23 cellular contexts compared by ENCODE assay signal in the genomic region with DNA sequence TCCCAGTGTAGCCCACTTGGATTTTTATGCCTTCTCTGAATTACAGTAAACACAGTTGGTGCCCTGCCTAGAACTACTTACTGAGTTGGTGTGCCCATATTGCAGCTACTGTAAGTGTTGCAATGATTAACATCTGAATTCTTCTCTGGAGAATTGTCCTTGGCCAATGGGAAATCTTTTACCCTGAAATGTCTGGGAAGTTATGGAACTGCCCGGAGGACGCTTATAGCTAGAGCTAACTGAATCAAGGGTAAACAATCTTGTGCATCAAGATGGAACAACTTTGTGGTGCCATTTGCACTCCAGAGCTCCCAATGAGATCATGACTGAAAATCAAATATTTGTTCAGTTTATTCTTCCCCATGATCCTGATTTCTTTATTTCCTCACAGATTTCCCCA.
A peak's percentile ranks its signal among the peaks of the same experiment; 100 is the strongest.
DNase-seq lines count a peak whose midpoint lies in the region; ATAC-seq, FAIRE-seq and TF ChIP-seq lines count a peak whose summit lies in the region.
"Had no signal": no experiment of that assay in that cellular context is flagged by ENCODE, and none has a peak within 500 bp of the region (broad histone marks: within the 10 kb centered on the region; RNA-seq: fewer than 3 reads in every experiment).

No MANE protein-coding gene starts in this region.

- H3K9me1 ChIP-seq in K562 (ENCODE audit: control insufficient read depth, insufficient read depth, low read length), result no peaks in the 10 kb centered on the region

- no peak overlapping the region for H4K8ac ChIP-seq in trophoblast cell (ENCODE audit: low read depth, low read length)

- H3K9me3 ChIP-seq in K562 (replicated peaks; ENCODE audit: control insufficient read depth, insufficient read depth, low read depth, low read length) (no peaks in the 10 kb centered on the region; the same call in 1 of the 2 replicates), trophoblast cell (ENCODE audit: insufficient read depth, low read depth, low read length) (peaks cover 4% of the 10 kb centered on the region), heart left ventricle (no peaks in the 10 kb centered on the region)
- H3K9me3 ChIP-seq: SK-N-SH had no signal

- FAIRE-seq in GM12891 (lab: Jason Lieb, UNC) (peak; percentile 31), K562 (lab: Jason Lieb, UNC) (no peak)
- FAIRE-seq: A204.1 had no signal

- POLR2A ChIA-PET in K562 (lab: Yijun Ruan, JAX), result no interaction called here

- intact Hi-C loops in K562 (cut with micrococcal nuclease), result no loop called here
- intact Hi-C loops in heart left ventricle (cut with DNase I), result no loop called here

- H3K36me3 ChIP-seq in K562 (ENCODE audit: control insufficient read depth, insufficient read depth, low read length) (no peaks in the 10 kb centered on the region), trophoblast cell (ENCODE audit: control insufficient read depth in 1 of 2, insufficient read depth in 2 of 2, low read length in 2 of 2) (peaks cover 0 to 1% of the 10 kb centered on the region in 2 experiments), heart left ventricle (no peaks in the 10 kb centered on the region)

- no peak for TF ChIP-seq RAD21 in K562 (CRISPR knock-in tag; conservative IDR thresholded peaks at IDR 0.05 in 1 of 2, IDR thresholded peaks at IDR 0.05 in 1 of 2)

- no peak overlapping the region for H3K4ac ChIP-seq in trophoblast cell (ENCODE audit: low read depth, low read length)

- no peaks in the 10 kb centered on the region for H3K79me2 ChIP-seq in K562 (ENCODE audit: control insufficient read depth, insufficient read depth, low read length)
- H3K79me2 ChIP-seq in trophoblast cell (ENCODE audit: control insufficient read depth, insufficient read depth, low read length, poor library complexity), result peaks cover 2% of the 10 kb centered on the region

- BruUV-seq in K562 (replicated peaks; lab: Mats Ljungman, UMichigan), result no TSS peak

- TF ChIP-seq POLR2A in GM12891 (IDR thresholded peaks at IDR 0.05; ENCODE audit: low read depth, low read length), result no peak
- no peak for TF ChIP-seq POLR2A in K562 (conservative IDR thresholded peaks at IDR 0.05)
- TF ChIP-seq POLR2A in heart left ventricle (IDR thresholded peaks at IDR 0.05), result no peak

- H2BK5ac ChIP-seq in trophoblast cell (ENCODE audit: low read depth, low read length, poor library complexity), result no peak overlapping the region

- no peak overlapping the region for H4K12ac ChIP-seq in trophoblast cell (ENCODE audit: low read depth, low read length)

- H3K14ac ChIP-seq in trophoblast cell (ENCODE audit: low read length), result no peak overlapping the region

- H3K4me3 ChIP-seq in K562 (no peak overlapping the region), trophoblast cell (ENCODE audit: low read depth, low read length) (no peak overlapping the region), heart left ventricle (no peak overlapping the region)

- no peaks in the 10 kb centered on the region for H3K27me3 ChIP-seq in K562 (ENCODE audit: control insufficient read depth in 2 of 2, insufficient read depth in 2 of 2, low read length in 2 of 2)
- H3K27me3 ChIP-seq in trophoblast cell (ENCODE audit: insufficient read depth, low read length), result no peaks in the 10 kb centered on the region
- H3K27me3 ChIP-seq in heart left ventricle, result no peaks in the 10 kb centered on the region

- no peak overlapping the region for H4K91ac ChIP-seq in trophoblast cell (ENCODE audit: low read depth, low read length)

- TF ChIP-seq EP300 in K562 (IDR thresholded peaks at IDR 0.05; ENCODE audit: low read length), result no peak

- in situ Hi-C loops in K562 (cut with MboI), result no loop called here

- no peak overlapping the region for H3K23ac ChIP-seq in trophoblast cell (ENCODE audit: low read length)

- H3K9ac ChIP-seq in K562 (ENCODE audit: insufficient read depth in 1 of 2, low read depth in 2 of 2, low read length in 2 of 2) (no peak overlapping the region), trophoblast cell (ENCODE audit: low read length) (no peak overlapping the region)
- H3K9ac ChIP-seq: SK-N-SH had no signal

- H2BK12ac ChIP-seq in trophoblast cell (ENCODE audit: low read length), result no peak overlapping the region

- H3K18ac ChIP-seq in trophoblast cell (ENCODE audit: low read length), result no peak overlapping the region

- 80% methylated on average over 2 of the region's 2 CpGs for WGBS in K562 (ENCODE audit: insufficient coverage, low coverage, missing lambda C conversion rate)
- no CpG with 5 or more reads among the region's 2 CpGs for WGBS in trophoblast cell (ENCODE audit: extremely low coverage, insufficient coverage, insufficient read length)
- 92 to 97% (median 97%) methylated on average over 2 of the region's 2 CpGs for WGBS in heart left ventricle, 4 donors

- H2AFZ ChIP-seq in K562 (ENCODE audit: low read depth, low read length) (peak overlapping the region; percentile 49; the same call in 1 of the 2 replicates), trophoblast cell (ENCODE audit: insufficient read depth, low read length, poor library complexity) (no peak overlapping the region)

- no peak for TF ChIP-seq CTCF in K562 (IDR thresholded peaks at IDR 0.05 in 2 of 3, conservative IDR thresholded peaks at IDR 0.05 in 1 of 3; ENCODE audit: insufficient read depth in 2 of 3, low read depth in 1 of 3, low read length in 3 of 3)
- TF ChIP-seq CTCF in heart left ventricle (IDR thresholded peaks at IDR 0.05), result no peak
- TF ChIP-seq CTCF in GM20000 (IDR thresholded peaks at IDR 0.05; ENCODE audit: extremely low read depth, missing control alignments), result no peak

- H2BK120ac ChIP-seq in trophoblast cell (ENCODE audit: insufficient read depth, low read length, poor library complexity), result no peak overlapping the region

- ATAC-seq in K562 (no peak), heart left ventricle (no peak)
- ATAC-seq: HCT116 had no signal

- peaks cover 10% of the 10 kb centered on the region for H3K79me1 ChIP-seq in trophoblast cell (ENCODE audit: low read length)

- peak overlapping the region; percentile 61; the same call in 1 of the 3 replicates for H3K27ac ChIP-seq in K562 (ENCODE audit: extremely low read depth, low read depth, low read length)
- H3K27ac ChIP-seq in trophoblast cell (ENCODE audit: low read depth, low read length), result no peak overlapping the region
- no peak overlapping the region for H3K27ac ChIP-seq in substantia nigra (ENCODE audit: low read depth, low read length, poor library complexity, severe bottlenecking)
- H3K27ac ChIP-seq in heart left ventricle, result no peak overlapping the region

- DNase-seq in GM12891 (ENCODE audit: insufficient read length, low spot score), result no peak
- peak; percentile 27 for DNase-seq in OCI-M1 (lab: John Stamatoyannopoulos, UW)
- DNase-seq in K562 (ENCODE audit: extremely low read depth in 1 of 4, low spot score in 3 of 4), result no peak
- DNase-seq in trophoblast cell, result peak; percentile 21 to 55
- DNase-seq in C1 segment of cervical spinal cord (lab: John Stamatoyannopoulos, UW), result no peak
- no peak for DNase-seq in substantia nigra (lab: John Stamatoyannopoulos, UW)
- no peak for DNase-seq in heart left ventricle
- no peak for DNase-seq in GM20000 (ENCODE audit: low spot score)
- DNase-seq: CD4-positive, alpha-beta T cell; COR-L47; DMS79; GOT3; Kasumi-1; MM.1S; NCI-H1048; NCI-H1417 treated with DMSO at 0.1 percent for 48 hours; NCI-H187 treated with DMSO at 0.1 percent for 48 hours; NCI-H2227 treated with DMSO at 0.1 percent for 48 hours; NCI-H524; Right ventricle myocardium superior; SK-N-SH had no signal

- H3K4me2 ChIP-seq in K562 (ENCODE audit: insufficient read depth, low read length) (no peak overlapping the region), trophoblast cell (ENCODE audit: low read length) (no peak overlapping the region)
- H3K4me2 ChIP-seq: SK-N-SH had no signal

- CTCF ChIA-PET in K562 (lab: Yijun Ruan, JAX; ENCODE audit: low intra/inter-chr PET ratio), result no interaction called here

- no peak overlapping the region for H2AK5ac ChIP-seq in trophoblast cell (ENCODE audit: low read length)

- H3K4me1 ChIP-seq in K562 (replicated peaks in 1 of 2; ENCODE audit: control insufficient read depth in 2 of 2, insufficient read depth in 2 of 2, low read length in 2 of 2) (peaks cover 5 to 14% of the 10 kb centered on the region in 2 experiments; a peak in 3 of 5 replicates), trophoblast cell (ENCODE audit: control insufficient read depth in 1 of 2, insufficient read depth in 2 of 2, low read length in 2 of 2) (peaks cover 0 to 5% of the 10 kb centered on the region in 2 experiments), heart left ventricle (peaks cover 0 to 14% (median 0%) of the 10 kb centered on the region in 12 donors)

- no peaks in the 10 kb centered on the region for H4K20me1 ChIP-seq in K562 (replicated peaks; ENCODE audit: control insufficient read depth, insufficient read depth, low read length)

TF ChIP-seq in GM12891, 5 proteins besides CTCF, POLR2A, EP300 and RAD21:
- TF ChIP-seq TAF1 (IDR thresholded peaks at IDR 0.05; ENCODE audit: low read depth, low read length) (no peak), SPI1 (IDR thresholded peaks at IDR 0.05; ENCODE audit: low read depth, low read length) (no peak), POU2F2 (IDR thresholded peaks at IDR 0.05; ENCODE audit: low read depth, low read length) (no peak), PAX5 (IDR thresholded peaks at IDR 0.05; ENCODE audit: insufficient read depth, low read length, severe bottlenecking) (no peak), POLR2AphosphoS5 (IDR thresholded peaks at IDR 0.05; ENCODE audit: low read depth, low read length) (no peak)

TF ChIP-seq in K562, 482 proteins besides CTCF, POLR2A, EP300 and RAD21 (continues in another document):
- TF ChIP-seq ZFP30 (CRISPR knock-in tag; IDR thresholded peaks at IDR 0.05; ENCODE audit: borderline replicate concordance) (no peak), ZNF778 (CRISPR knock-in tag; IDR thresholded peaks at IDR 0.05) (no peak), NCOA4 (IDR thresholded peaks at IDR 0.05; ENCODE audit: partially characterized antibody) (no peak), SRSF3 (IDR thresholded peaks at IDR 0.05; ENCODE audit: insufficient read depth, low read length) (no peak), BCOR (IDR thresholded peaks at IDR 0.05) (no peak), SRSF7 (optimal IDR thresholded peaks at IDR 0.05; ENCODE audit: low read depth, low read length) (no peak), ILF3 (IDR thresholded peaks at IDR 0.05; ENCODE audit: borderline replicate concordance) (no peak), SPI1 (IDR thresholded peaks at IDR 0.05; ENCODE audit: borderline replicate concordance, low read depth, low read length) (no peak)

Comparison
In these comparisons a context has a peak if more than half of its experiments do, and no peak if none do; other contexts are left out.
1. DNase-seq: peak in OCI-M1 (single experiment) and trophoblast cell (2 of 2); none in GM12891 (single experiment), K562 (0 of 4), C1 segment of cervical spinal cord (0 of 14), substantia nigra (0 of 49), heart left ventricle (0 of 5) and GM20000 (single experiment).